ENCODE assay signal across 8 cellular contexts in the genomic region with DNA sequence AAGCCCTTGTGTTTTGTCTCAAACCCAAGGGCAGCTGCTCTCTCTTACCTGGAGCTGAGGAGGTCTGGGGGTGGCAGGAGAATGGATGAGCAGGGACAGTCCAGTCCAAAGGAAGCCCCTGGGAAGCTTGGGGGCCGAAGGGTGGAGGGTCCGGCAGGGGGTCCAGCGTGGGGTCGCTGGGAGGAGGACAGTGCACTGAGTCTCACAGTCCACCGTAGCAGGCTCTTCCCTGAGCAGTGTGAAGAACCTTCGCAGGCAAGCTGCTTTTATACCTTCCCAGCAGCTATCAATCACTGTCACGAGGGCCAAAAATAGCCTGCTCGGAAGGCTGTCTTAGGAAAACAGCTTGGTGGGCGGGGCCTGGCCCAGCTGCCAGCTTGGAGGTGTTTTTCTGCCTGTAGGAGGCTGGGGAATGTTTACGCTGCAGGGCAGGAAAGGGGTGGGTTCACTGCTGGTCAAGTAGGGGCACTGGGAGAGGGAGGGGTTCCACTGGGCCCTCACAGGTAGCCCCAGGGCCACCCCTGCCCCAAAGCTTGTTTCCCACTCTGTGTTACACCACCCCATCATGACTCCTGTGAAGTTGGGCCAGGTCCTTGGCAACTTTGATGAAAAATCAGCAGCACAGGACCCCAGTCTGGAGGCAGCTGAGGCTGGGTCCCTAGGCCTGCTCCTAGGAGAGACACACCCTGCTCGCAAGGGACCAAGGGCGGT. TPM values are rescaled to one million over a fixed set of nuclear protein-coding genes. Genes with fewer than 3 reads are reported as not detected.
DNase-seq lines count a peak whose midpoint lies in the region; ATAC-seq, FAIRE-seq and TF ChIP-seq lines count a peak whose summit lies in the region.

A gene with protein sequence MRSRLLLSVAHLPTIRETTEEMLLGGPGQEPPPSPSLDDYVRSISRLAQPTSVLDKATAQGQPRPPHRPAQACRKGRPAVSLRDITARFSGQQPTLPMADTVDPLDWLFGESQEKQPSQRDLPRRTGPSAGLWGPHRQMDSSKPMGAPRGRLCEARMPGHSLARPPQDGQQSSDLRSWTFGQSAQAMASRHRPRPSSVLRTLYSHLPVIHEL (minus strand): TSS at position 240 of the 711 bp plus-strand sequence. CDS start 779 bp downstream, outside the sequence.

- TF ChIP-seq CTCF in GM10248 (IDR thresholded peaks at IDR 0.05; ENCODE audit: control extremely low read depth, extremely low read depth, low read depth, missing control alignments) (no peak), Peyer's patch (IDR thresholded peaks at IDR 0.05) (peak in 3 of 6 experiments; percentile 26 to 35 (median 32)), H1 (IDR thresholded peaks at IDR 0.05; ENCODE audit: control extremely low read depth in 1 of 3, insufficient read depth in 1 of 3, low read depth in 1 of 3, low read length in 3 of 3) (peak in 1 of 3 experiments; percentile 11; a peak in 1 of 4 replicates), right lobe of liver (IDR thresholded peaks at IDR 0.05) (peak in 2 of 4 donors; percentile 16 to 23), tibial artery (IDR thresholded peaks at IDR 0.05) (peak in 1 of 2 experiments; percentile 32)

- no peak within 1 kb of the TSS for H3K14ac ChIP-seq in H1 (ENCODE audit: insufficient read length)

- H3K23me2 ChIP-seq in H1 (ENCODE audit: low read depth, low read length), result peaks cover 8% of the 10 kb centered on the region; the same call in 1 of the 2 replicates

- 0 out of 2 replicates have a peak within 1 kb of the TSS, but pooled peaks have one; percentile 83 for H2BK15ac ChIP-seq in H1 (ENCODE audit: low read length)

- H3K36me3 ChIP-seq in Peyer's patch (peaks cover 0 to 4% (median 0%) of the 10 kb centered on the region in 3 donors), H1 (ENCODE audit: control insufficient read depth in 2 of 4, insufficient read depth in 4 of 4, low read length in 3 of 4) (no peaks in the 10 kb centered on the region), right lobe of liver (peaks cover 0 to 3% (median 0%) of the 10 kb centered on the region in 4 donors), tibial artery (peaks cover 7 to 23% (median 18%) of the 10 kb centered on the region in 3 donors)

- DNase-seq in GM10248 (ENCODE audit: extremely low spot score) (peak; percentile 56), KBM-7 (peak; percentile 92), Peyer's patch (peak; percentile 45 to 93 (median 91)), H1 (ENCODE audit: low read depth in 1 of 2, low spot score in 2 of 2) (peak in 1 of 2 experiments; percentile 77), right lobe of liver (peak; percentile 94 to 95 (median 94)), tibial artery (peak; percentile 97)

- CTCF ChIA-PET in GM10248 (lab: Yijun Ruan, JAX) (interaction anchor here (1.0 to 8.6 kb wide), 8 partner anchors 10 to 50 kb away, joined by 3 to 114 read pairs (median 6); a partner anchor contains a TSS), H1 (lab: Charles Lee; ENCODE audit: partially characterized antibody) (interaction anchor here (0.6 to 4.8 kb wide), 13 partner anchors 9 to 45 kb away, joined by 3 to 43 read pairs (median 4); a partner anchor contains a TSS)

- H3K79me1 ChIP-seq in H1 (ENCODE audit: low read depth, low read length), result no peaks in the 10 kb centered on the region

- no peak within 1 kb of the TSS for H2AFZ ChIP-seq in H1 (ENCODE audit: low read length)

- POLR2A ChIA-PET in GM10248 (lab: Yijun Ruan, JAX), result interaction anchor here (0.5 to 1.3 kb wide), 20 partner anchors 9 to 682 kb away, joined by 3 to 13 read pairs (median 4); a partner anchor contains a TSS
- POLR2A ChIA-PET in H1 (lab: Charles Lee; ENCODE audit: partially characterized antibody), result interaction anchor here (0.8 to 3.3 kb wide), 13 partner anchors 9 to 45 kb away, joined by 3 to 23 read pairs (median 5); a partner anchor contains a TSS

- no peaks in the 10 kb centered on the region for H3K9me3 ChIP-seq in Peyer's patch
- H3K9me3 ChIP-seq in H1 (ENCODE audit: insufficient read depth in 2 of 2, low read depth in 1 of 2, low read length in 1 of 2), result no peaks in the 10 kb centered on the region
- no peaks in the 10 kb centered on the region for H3K9me3 ChIP-seq in right lobe of liver
- H3K9me3 ChIP-seq in tibial artery, result no peaks in the 10 kb centered on the region

- H2BK12ac ChIP-seq in H1 (ENCODE audit: low read depth, low read length), result 0 out of 2 replicates have a peak within 1 kb of the TSS, but pooled peaks have one; percentile 60

- H3K4me1 ChIP-seq in Peyer's patch (peaks cover 4 to 58% (median 10%) of the 10 kb centered on the region in 4 donors), H1 (replicated peaks in 1 of 4; ENCODE audit: control insufficient read depth in 3 of 4, insufficient read depth in 4 of 4, low read length in 3 of 4) (peaks cover 24 to 51% (median 35%) of the 10 kb centered on the region in 4 experiments), right lobe of liver (peaks cover 0 to 70% (median 31%) of the 10 kb centered on the region in 4 donors), tibial artery (peaks cover 11 to 85% (median 71%) of the 10 kb centered on the region in 4 donors)

- H3K27me3 ChIP-seq in Peyer's patch (no peaks in the 10 kb centered on the region), H1 (replicated peaks in 1 of 4; ENCODE audit: control insufficient read depth in 3 of 4, extremely low read depth in 1 of 4, insufficient read depth in 3 of 4, low read length in 3 of 4) (no peaks in the 10 kb centered on the region), right lobe of liver (no peaks in the 10 kb centered on the region), tibial artery (no peaks in the 10 kb centered on the region)

- peak within 1 kb of the TSS; percentile 22 to 48; a peak in 3 of 4 replicates for H3K4me2 ChIP-seq in H1 (ENCODE audit: insufficient read depth in 1 of 2, low read depth in 2 of 2, low read length in 2 of 2)

- TF ChIP-seq EP300 in H1 (IDR thresholded peaks at IDR 0.05; ENCODE audit: borderline replicate concordance in 1 of 2, low read depth in 2 of 2, low read length in 2 of 2), result no peak

- peak within 1 kb of the TSS; percentile 43 for H2BK120ac ChIP-seq in H1 (replicated peaks; ENCODE audit: low read depth, low read length)

- no peaks in the 10 kb centered on the region for H3K79me2 ChIP-seq in H1 (ENCODE audit: control insufficient read depth in 1 of 2, insufficient read depth in 2 of 2, low read length in 2 of 2)

- H2BK5ac ChIP-seq in H1 (ENCODE audit: low read depth, low read length), result no peak within 1 kb of the TSS

- H4K20me1 ChIP-seq in H1 (replicated peaks in 1 of 2; ENCODE audit: control insufficient read depth in 1 of 2, insufficient read depth in 2 of 2, low read length in 2 of 2), result no peaks in the 10 kb centered on the region

- FAIRE-seq in H1 (lab: Jason Lieb, UNC), result no peak

- H3K56ac ChIP-seq in H1 (replicated peaks; ENCODE audit: insufficient read length, low read depth, low read length), result no peak within 1 kb of the TSS

- peak; percentile 90 to 96 for TF ChIP-seq POLR2A in Peyer's patch (IDR thresholded peaks at IDR 0.05)
- TF ChIP-seq POLR2A in H1 (IDR thresholded peaks at IDR 0.05; ENCODE audit: control extremely low read depth in 1 of 2, low read depth in 2 of 2, low read length in 2 of 2), result peak in 1 of 2 experiments; percentile 69; a peak in 1 of 3 replicates
- TF ChIP-seq POLR2A in right lobe of liver (IDR thresholded peaks at IDR 0.05), result peak; percentile 99

- in situ Hi-C loops in KBM-7 (cut with MboI; ENCODE audit: low pct_unique_long_range_greater_than_20kb, low sequenced_read_pairs), result no loop called here

- H4K91ac ChIP-seq in H1 (replicated peaks; ENCODE audit: insufficient read length, low read length), result peak within 1 kb of the TSS; percentile 67

- H3K18ac ChIP-seq in H1 (ENCODE audit: extremely low read depth, low read length), result peak within 1 kb of the TSS; percentile 71; the same call in 1 of the 2 replicates

- WGBS in H1 (ENCODE audit: extremely low coverage in 1 of 2, insufficient coverage in 1 of 2, insufficient read length in 1 of 2, insufficient replicate concordance in 2 of 2, low coverage in 1 of 2, low lambda C conversion rate in 2 of 2, missing lambda C conversion rate in 1 of 2), 2 experiments, result 40% methylated on average over 11 of the region's 12 CpGs; no CpG with 5 or more reads in 1 of the 2 experiments
- WGBS in right lobe of liver (ENCODE audit: insufficient coverage, low coverage, low lambda C conversion rate, missing lambda C conversion rate), result 7% methylated on average over 3 of the region's 12 CpGs

- intact Hi-C loops in right lobe of liver (cut with DNase I) (no loop called here), tibial artery (cut with DNase I; ENCODE audit: low total_unique reads) (loop anchor here (10.0 kb wide), 1 partner anchor 104 kb away; no protein-coding TSS in a partner anchor)

- TF ChIP-seq RAD21 in H1 (IDR thresholded peaks at IDR 0.05 in 1 of 2, conservative IDR thresholded peaks at IDR 0.05 in 1 of 2; ENCODE audit: low read depth in 2 of 2, low read length in 2 of 2), result no peak

- no peak within 1 kb of the TSS for H4K5ac ChIP-seq in H1 (ENCODE audit: insufficient read length, low read depth, low read length)

- peak within 1 kb of the TSS; percentile 46; the same call in 1 of the 2 replicates for H4K8ac ChIP-seq in H1 (ENCODE audit: extremely low read depth, insufficient read depth, low read length)

- peak within 1 kb of the TSS; percentile 24 to 62 (median 42) for H3K4me3 ChIP-seq in Peyer's patch
- peak within 1 kb of the TSS in 3 of 4 experiments; percentile 8 to 49 (median 15); a peak in 3 of 8 replicates for H3K4me3 ChIP-seq in H1 (ENCODE audit: extremely low read depth in 1 of 4, insufficient read depth in 2 of 4, low read depth in 3 of 4, low read length in 4 of 4)
- peak within 1 kb of the TSS; percentile 68 to 83 (median 81) for H3K4me3 ChIP-seq in right lobe of liver
- peak within 1 kb of the TSS; percentile 72 to 85 for H3K4me3 ChIP-seq in tibial artery

- H3K27ac ChIP-seq in Peyer's patch (peak within 1 kb of the TSS; percentile 52 to 84 (median 72)), H1 (ENCODE audit: low read depth, low read length) (0 out of 2 replicates have a peak within 1 kb of the TSS, but pooled peaks have one; percentile 35), right lobe of liver (peak within 1 kb of the TSS; percentile 90 to 96 (median 93)), tibial artery (peak within 1 kb of the TSS; percentile 90 to 96)

- peak within 1 kb of the TSS; percentile 35; the same call in 1 of the 2 replicates for H2BK20ac ChIP-seq in H1 (ENCODE audit: low read length)

- no peak within 1 kb of the TSS; a peak in 1 of 7 replicates for H3K9ac ChIP-seq in H1 (replicated peaks in 1 of 4; ENCODE audit: extremely low read depth in 1 of 4, low read depth in 3 of 4, low read length in 3 of 4)

- no peak within 1 kb of the TSS for H3K23ac ChIP-seq in H1 (ENCODE audit: insufficient read length)

- peak within 1 kb of the TSS; percentile 67; the same call in 1 of the 2 replicates for H2AK5ac ChIP-seq in H1 (ENCODE audit: low read depth, low read length)

- H3K4ac ChIP-seq in H1 (replicated peaks; ENCODE audit: insufficient read length, low read depth, low read length), result peak within 1 kb of the TSS; percentile 22

- ATAC-seq in right lobe of liver (peak; percentile 30 to 65 (median 56)), HG03521 (IDR thresholded peaks at IDR 0.05; ENCODE audit: unreplicated experiment) (no peak), GM19395 (IDR thresholded peaks at IDR 0.05; ENCODE audit: unreplicated experiment) (no peak)

RNA-seq across cellular contexts. Expression of the gene that starts here (rescaled TPM):
- total RNA-seq in Peyer's patch, result 10 to 100 TPM in 3 of 4 donors, 1 to 10 TPM in 1; 3.9 to 96.0 (median 49.8) TPM
- total RNA-seq in H1 (2021; fragmentation: NEBNext Ultra II Directional; extraction: Animal tissue kit (Norgen Biotek cat#: 25700)), result 0.67 and 0.80 TPM in 2 replicates
- polyA plus RNA-seq in H1 (2011; rRNA removed), result 4.5 and 5.3 TPM in 2 replicates
- polyA plus RNA-seq in H1 (2011; cell fraction: cytosol; rRNA removed), result 3.6 TPM
- polyA plus RNA-seq in H1 (2011; cell fraction: nucleus; rRNA removed), result 6.4 TPM
- polyA plus RNA-seq in H1 (2012, experiment 1 of 2), result 1.5 to 2.8 TPM (median 2.0 TPM) in 4 replicates
- 1.9 TPM for polyA plus RNA-seq in H1 (2012, experiment 2 of 2)
- polyA plus RNA-seq in H1 (2013, experiment 1 of 2), result 0.14 TPM
- 0.07 TPM for polyA plus RNA-seq in H1 (2013, experiment 2 of 2)
- 6.2 and 6.3 TPM in 2 replicates for polyA minus RNA-seq in H1 (2011; rRNA and poly(A)+ RNA removed)
- 2.8 TPM for polyA minus RNA-seq in H1 (2011; cell fraction: cytosol; rRNA and poly(A)+ RNA removed)
- 6.5 TPM for polyA minus RNA-seq in H1 (2011; cell fraction: nucleus; rRNA and poly(A)+ RNA removed)
- 10 to 100 TPM in 5 of 6 experiments, 1 to 10 TPM in 1; 5.3 to 94.6 (median 71.5) TPM for total RNA-seq in right lobe of liver

Comparison
In these comparisons a context has a peak if more than half of its experiments do, and no peak if none do; other contexts are left out.
1. H3K27ac ChIP-seq: peak in every context shown above with its lines; median percentile 93 in right lobe of liver; 93 in tibial artery; 72 in Peyer's patch; 35 in H1.
2. H3K4me3 ChIP-seq: peak in every context shown above with its lines; median percentile 81 in right lobe of liver; 78 in tibial artery; 42 in Peyer's patch; 15 in H1.
3. ATAC-seq: peak in right lobe of liver (4 of 4); none in HG03521 (single experiment) and GM19395 (single experiment).